12 cellular contexts compared by ENCODE assay signal in genomic region chr3:53286727-53287412, GRCh38. TPM values are rescaled to one million over a fixed set of nuclear protein-coding genes. Genes with fewer than 3 reads are reported as not detected.
DNase-seq lines count a peak whose midpoint lies in the region; ATAC-seq and TF ChIP-seq lines count a peak whose summit lies in the region.
"Had no signal": no experiment of that assay in that cellular context is flagged by ENCODE, and none has a peak within 500 bp of the region (broad histone marks: within the 10 kb centered on the region; RNA-seq: fewer than 3 reads in every experiment).

No MANE protein-coding gene starts in this region.

- peaks cover 0 to 95% (median 73%) of the 10 kb centered on the region in 9 donors for H3K36me3 ChIP-seq in heart left ventricle

- no peak for TF ChIP-seq POLR2A in heart left ventricle (IDR thresholded peaks at IDR 0.05)

- DNase-seq in right cardiac atrium (no peak), heart left ventricle (no peak), amniotic stem cell (lab: John Stamatoyannopoulos, UW) (peak; percentile 7), islet precursor cell (peak; percentile 65), posterior vena cava (ENCODE audit: low spot score) (no peak), ureter (ENCODE audit: low spot score) (no peak)
- DNase-seq: activated CD8-positive, alpha-beta memory T cell treated with anti-CD3 and anti-CD28 coated beads for 24 hours; NCI-H1048 had no signal

- no peak for TF ChIP-seq CTCF in heart left ventricle (IDR thresholded peaks at IDR 0.05)

- H3K4me3 ChIP-seq in right cardiac atrium (ENCODE audit: low read length) (no peak overlapping the region), heart left ventricle (no peak overlapping the region)
- H3K4me3 ChIP-seq: BLaER1, GM12878 had no signal

- ATAC-seq in right cardiac atrium: peak; percentile 40 to 46
- ATAC-seq in heart left ventricle: no peak
- ATAC-seq in GM18517 (IDR thresholded peaks at IDR 0.05; ENCODE audit: unreplicated experiment): no peak
- ATAC-seq: GM12878 had no signal

- H3K9me3 ChIP-seq in right cardiac atrium (ENCODE audit: control insufficient read depth, low read length): no peaks in the 10 kb centered on the region
- no peaks in the 10 kb centered on the region for H3K9me3 ChIP-seq in heart left ventricle
- H3K9me3 ChIP-seq: BLaER1 had no signal

- H3K27me3 ChIP-seq in right cardiac atrium (ENCODE audit: control insufficient read depth, insufficient read depth) (no peaks in the 10 kb centered on the region), heart left ventricle (no peaks in the 10 kb centered on the region)
- H3K27me3 ChIP-seq: BLaER1 had no signal

- H3K27ac ChIP-seq in right cardiac atrium (ENCODE audit: low read length): no peak overlapping the region
- H3K27ac ChIP-seq in heart left ventricle: peak overlapping the region in 2 of 12 donors; percentile 9 to 65
- peak overlapping the region; percentile 66 for H3K27ac ChIP-seq in temporal lobe (ENCODE audit: low read depth, low read length)
- H3K27ac ChIP-seq: BLaER1 had no signal

- H3K4me1 ChIP-seq in right cardiac atrium (ENCODE audit: control insufficient read depth, insufficient read depth, low read length): peaks cover under 1% of the 10 kb centered on the region
- peaks cover 0 to 6% (median 0%) of the 10 kb centered on the region in 12 donors for H3K4me1 ChIP-seq in heart left ventricle
- H3K4me1 ChIP-seq: BLaER1 had no signal

- intact Hi-C loops in right cardiac atrium (cut with DNase I) (no loop called here), heart left ventricle (cut with DNase I) (loop anchor here in 1 of 10 donors (5.0 kb wide), 1 partner anchor 65 kb away; no protein-coding TSS in a partner anchor), posterior vena cava (cut with DNase I) (no loop called here)

- WGBS in right cardiac atrium: 69% methylated on average over 5 of the region's 5 CpGs
- WGBS in heart left ventricle, 4 donors: 70 to 84% (median 77%) methylated on average over 5 of the region's 5 CpGs

RNA-seq across cellular contexts. Expression of gene TKT, which starts 31.0 kb away (rescaled TPM):
- total RNA-seq in right cardiac atrium (10 to 100 TPM; 40.3 to 61.8 (median 42.7) TPM), heart left ventricle (100 to 1,000 TPM in 1 of 9 donors, 10 to 100 TPM in 8; 20.6 to 111 (median 36.6) TPM), temporal lobe (95.1 TPM), posterior vena cava (100 to 1,000 TPM; 123 to 125 TPM), ureter (194 TPM)
- polyA plus RNA-seq in right cardiac atrium (37.7 TPM), heart left ventricle (100 to 1,000 TPM in 1 of 2 donors, 10 to 100 TPM in 1; 23.8 to 111 TPM)

Comparison
In these comparisons a context has a peak if more than half of its experiments do, and no peak if none do; other contexts are left out.
1. ATAC-seq: peak in right cardiac atrium (2 of 2); none in heart left ventricle (0 of 4) and GM18517 (single experiment).
2. DNase-seq: peak in amniotic stem cell (single experiment) and islet precursor cell (single experiment); none in right cardiac atrium (0 of 3), heart left ventricle (0 of 5), posterior vena cava (single experiment) and ureter (single experiment).